In the genomic region with DNA sequence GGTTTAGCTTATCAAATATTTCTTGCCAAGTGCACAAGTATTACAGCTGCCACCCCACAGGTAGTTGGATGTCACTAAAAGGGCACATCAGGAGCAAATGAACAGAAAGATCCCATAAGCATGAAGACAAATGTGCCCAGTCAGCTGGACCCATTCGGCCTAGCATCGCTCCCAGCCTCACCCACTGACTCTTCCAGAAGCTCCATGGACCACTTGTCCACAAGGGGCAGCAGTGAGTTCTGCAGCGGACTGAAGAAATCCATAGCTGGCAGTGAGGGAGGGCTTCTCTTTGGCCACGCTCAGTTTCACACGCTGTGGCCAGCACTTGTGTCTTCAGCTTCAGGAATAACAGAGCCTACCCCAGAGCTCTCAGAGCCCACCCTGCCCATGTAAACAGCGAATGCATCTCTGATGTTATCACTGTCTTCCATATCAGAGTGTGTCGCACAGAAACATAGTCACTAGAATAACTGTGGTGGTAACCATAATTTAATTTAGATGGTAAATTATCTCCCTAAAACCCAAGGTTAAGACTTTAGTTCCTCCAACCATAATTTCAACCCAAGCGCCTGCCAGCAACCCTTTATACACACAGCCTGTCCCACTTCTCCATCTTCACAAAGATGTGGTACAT, we compare ENCODE assay signal across 8 cellular contexts. TPM values are rescaled to one million over a fixed set of nuclear protein-coding genes. Genes with fewer than 3 reads are reported as not detected.
DNase-seq lines count a peak whose midpoint lies in the region; ATAC-seq lines count a peak whose summit lies in the region.

No MANE protein-coding gene starts in this region.

- POLR2A ChIA-PET in activated CD4-positive, alpha-beta T cell treated with anti-CD3 and anti-CD28 coated beads, Interleukin-2, amount 10 ng/mL, durations not matched to agents 7 days and 5 days (lab: Charles Lee), result interaction anchor here (0.7 kb wide), 1 partner anchor 60 kb away, joined by 3 read pairs; no protein-coding TSS in a partner anchor

- H3K9me3 Mint-ChIP-seq in activated CD4-positive, alpha-beta T cell treated with anti-CD3 and anti-CD28 coated beads, Interleukin-2, amount 10 ng/mL, durations not matched to agents 7 days and 5 days, result no peaks in the 10 kb centered on the region

- H3K27me3 Mint-ChIP-seq in activated CD4-positive, alpha-beta T cell treated with anti-CD3 and anti-CD28 coated beads, Interleukin-2, amount 10 ng/mL, durations not matched to agents 7 days and 5 days, result peaks cover 13% of the 10 kb centered on the region

- H3K4me1 Mint-ChIP-seq in activated CD4-positive, alpha-beta T cell treated with anti-CD3 and anti-CD28 coated beads, Interleukin-2, amount 10 ng/mL, durations not matched to agents 7 days and 5 days, result no peaks in the 10 kb centered on the region

- DNase-seq in activated gamma-delta T cell treated with Interleukin-2 at 50 U/mL for 16 hours (peak; percentile 42), activated gamma-delta T cell (lab: John Stamatoyannopoulos, UW) (no peak), NCI-H446 treated with DMSO at 0.1 percent for 48 hours (lab: John Stamatoyannopoulos, UW) (peak; percentile 3), dermis blood vessel endothelial cell (peak; percentile 80), medulla oblongata (ENCODE audit: extremely low spot score) (peak; percentile 81)
- peak; percentile 63 for DNase-seq in activated CD4-positive, alpha-beta T cell treated with anti-CD3 and anti-CD28 coated beads, Interleukin-2, amount 10 ng/mL, durations not matched to agents 7 days and 5 days
- peak; percentile 6 for DNase-seq in stimulated activated CD8-positive, alpha-beta memory T cell treated with anti-CD3 and anti-CD28 coated beads, Interleukin-15, amount 100 ng/mL, for 24 hours (ENCODE audit: low read depth)

- ATAC-seq in HG02938 (IDR thresholded peaks at IDR 0.05; ENCODE audit: unreplicated experiment), result peak; percentile 57

- H3K36me3 Mint-ChIP-seq in activated CD4-positive, alpha-beta T cell treated with anti-CD3 and anti-CD28 coated beads, Interleukin-2, amount 10 ng/mL, durations not matched to agents 7 days and 5 days (ENCODE audit: low read depth), result no peaks in the 10 kb centered on the region

- H3K27ac Mint-ChIP-seq in activated CD4-positive, alpha-beta T cell treated with anti-CD3 and anti-CD28 coated beads, Interleukin-2, amount 10 ng/mL, durations not matched to agents 7 days and 5 days, result no peak overlapping the region

- no peak overlapping the region for H3K4me3 Mint-ChIP-seq in activated CD4-positive, alpha-beta T cell treated with anti-CD3 and anti-CD28 coated beads, Interleukin-2, amount 10 ng/mL, durations not matched to agents 7 days and 5 days

- CTCF ChIA-PET in activated CD4-positive, alpha-beta T cell treated with anti-CD3 and anti-CD28 coated beads, Interleukin-2, amount 10 ng/mL, durations not matched to agents 7 days and 5 days (lab: Charles Lee), result interaction anchor here (0.6 to 1.2 kb wide), 7 partner anchors 8 to 200 kb away, joined by 3 to 4 read pairs (median 3); no protein-coding TSS in a partner anchor

RNA-seq across cellular contexts. Expression of a gene that starts 15.8 kb away (rescaled TPM):
- total RNA-seq in activated CD4-positive, alpha-beta T cell treated with anti-CD3 and anti-CD28 coated beads, Interleukin-2, amount 10 ng/mL, durations not matched to agents 7 days and 5 days, result not detected
- total RNA-seq in dermis blood vessel endothelial cell, result not detected in 2 replicates
